Comparison of ENCODE assay signal across 8 cellular contexts in the genomic region with DNA sequence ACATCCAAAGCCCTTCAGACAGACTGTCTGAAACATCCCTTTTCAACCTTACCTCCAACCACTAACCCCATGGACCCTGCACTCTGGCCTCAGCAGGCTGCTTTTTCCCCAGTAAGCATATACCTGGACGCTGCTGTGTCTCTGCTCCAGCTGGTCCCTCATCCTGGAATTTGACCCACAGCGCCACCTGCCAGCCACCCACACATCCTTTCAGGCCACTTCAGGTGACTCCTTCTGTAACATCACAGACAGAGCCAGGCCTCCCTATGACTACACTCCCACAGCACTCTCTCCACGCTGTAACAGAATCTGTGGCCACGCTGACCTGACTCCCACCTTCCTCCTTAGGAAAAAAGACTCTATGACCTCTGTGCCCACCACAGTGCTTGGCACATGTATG. TPM values are rescaled to one million over a fixed set of nuclear protein-coding genes. Genes with fewer than 3 reads are reported as not detected.
A peak's percentile ranks its signal among the peaks of the same experiment; 100 is the strongest.
DNase-seq lines count a peak whose midpoint lies in the region; ATAC-seq and TF ChIP-seq lines count a peak whose summit lies in the region.

No MANE protein-coding gene starts in this region.

- peaks cover 28% of the 10 kb centered on the region for H3K36me3 Mint-ChIP-seq in nephron progenitor cell (ENCODE audit: low read depth)

- H3K9me2 ChIP-seq in MM.1S (replicated peaks; ENCODE audit: insufficient read depth, low read length), result no peaks in the 10 kb centered on the region

- no peak for ATAC-seq in GM18502 (IDR thresholded peaks at IDR 0.05; ENCODE audit: poor library complexity, unreplicated experiment)
- ATAC-seq in HG03342 (IDR thresholded peaks at IDR 0.05; ENCODE audit: unreplicated experiment), result no peak

- 0 out of 2 replicates have a peak, but pooled peaks cover 6% of the 10 kb centered on the region for H3K36me3 ChIP-seq in MM.1S (replicated peaks; ENCODE audit: insufficient read depth, low read length)

- H3K4me2 ChIP-seq in MM.1S (ENCODE audit: low read depth, low read length), result peak overlapping the region; percentile 87; the same call in 1 of the 2 replicates

- DNase-seq in DMS53 (lab: John Stamatoyannopoulos, UW) (peak; percentile 72), MM.1S (no peak), cerebellum (ENCODE audit: low spot score) (peak; percentile 28), nephron progenitor cell (peak; percentile 50), NCI-H2107 (lab: John Stamatoyannopoulos, UW) (no peak), hepatic stellate cell (ENCODE audit: low spot score) (no peak)

- H3K4me1 Mint-ChIP-seq in nephron progenitor cell, result peaks cover 52% of the 10 kb centered on the region

- H3K9ac ChIP-seq in MM.1S (ENCODE audit: low read length), result no peak overlapping the region

- H3K4me3 ChIP-seq in MM.1S (ENCODE audit: low read length), result no peak overlapping the region

- H3K4me1 ChIP-seq in MM.1S (ENCODE audit: low read length), result peaks cover 45% of the 10 kb centered on the region

- peak; percentile 46 for TF ChIP-seq CTCF in MM.1S (IDR thresholded peaks at IDR 0.05; ENCODE audit: low read length)
- TF ChIP-seq CTCF in nephron progenitor cell (IDR thresholded peaks at IDR 0.05), result peak; percentile 32

- no peaks in the 10 kb centered on the region for H3K27me3 Mint-ChIP-seq in nephron progenitor cell (ENCODE audit: low read depth, poor library complexity)

- no peak overlapping the region for H3K27ac Mint-ChIP-seq in nephron progenitor cell

- peaks cover 14% of the 10 kb centered on the region for H3F3A ChIP-seq in MM.1S (ENCODE audit: insufficient read depth, low read length)

- H3K79me2 ChIP-seq in MM.1S (ENCODE audit: low read length), result peaks cover 94% of the 10 kb centered on the region

- H4K20me1 ChIP-seq in MM.1S (ENCODE audit: insufficient read depth, low read length), result peaks cover 74% of the 10 kb centered on the region

- H3K27me3 ChIP-seq in MM.1S (replicated peaks; ENCODE audit: insufficient read depth, low read length), result no peaks in the 10 kb centered on the region

- H3K27ac ChIP-seq in MM.1S (ENCODE audit: low read length), result no peak overlapping the region

- no peaks in the 10 kb centered on the region for H3K9me3 Mint-ChIP-seq in nephron progenitor cell

- H3K4me3 Mint-ChIP-seq in nephron progenitor cell, result no peak overlapping the region

- no peaks in the 10 kb centered on the region for H3K9me3 ChIP-seq in MM.1S (replicated peaks; ENCODE audit: insufficient read depth, low read length)

- H2AFZ ChIP-seq in MM.1S (ENCODE audit: low read length), result no peak overlapping the region

RNA-seq across cellular contexts. Expression of a gene that starts 3.4 kb away (rescaled TPM):
- 24.1 TPM for total RNA-seq in cerebellum

RNA-seq across cellular contexts. Expression of a gene that starts 59.3 kb away (rescaled TPM):
- not detected for total RNA-seq in cerebellum

Comparison
In these comparisons a context has a peak if more than half of its experiments do, and no peak if none do; other contexts are left out.
1. DNase-seq: peak in DMS53 (single experiment), cerebellum (single experiment) and nephron progenitor cell (single experiment); none in MM.1S (single experiment), NCI-H2107 (single experiment) and hepatic stellate cell (single experiment).